Comparison of ENCODE assay signal across 8 cellular contexts in genomic region chr10:90148121-90148855, GRCh38.
A peak's percentile ranks its signal among the peaks of the same experiment; 100 is the strongest.
DNase-seq lines count a peak whose midpoint lies in the region; TF ChIP-seq lines count a peak whose summit lies in the region.

No MANE protein-coding gene starts in this region.

- peaks cover 2% of the 10 kb centered on the region for H3K27me3 Mint-ChIP-seq in neural crest cell (ENCODE audit: low read depth)

- no peak for TF ChIP-seq POLR2A in NB4 (IDR thresholded peaks at IDR 0.05; ENCODE audit: extremely low read depth, insufficient read length)

- H3K27ac Mint-ChIP-seq in neural crest cell (ENCODE audit: unreplicated experiment), result no peak overlapping the region

- no peaks in the 10 kb centered on the region for H3K36me3 Mint-ChIP-seq in neural crest cell (ENCODE audit: low read depth)

- in situ Hi-C loops in T47D (cut with HindIII; ENCODE audit: low pct_unique_long_range_greater_than_20kb, low sequenced_read_pairs), result no loop called here

- H3K9me3 Mint-ChIP-seq in neural crest cell, result no peaks in the 10 kb centered on the region

- peak; percentile 45; the same call in 2 of the 3 replicates for TF ChIP-seq CTCF in GM12872 (IDR thresholded peaks at IDR 0.05; ENCODE audit: insufficient read depth, low read depth, low read length)
- peak; percentile 56 for TF ChIP-seq CTCF in NB4 (IDR thresholded peaks at IDR 0.05; ENCODE audit: low read depth, low read length)
- TF ChIP-seq CTCF in neural crest cell (conservative IDR thresholded peaks at IDR 0.05), result peak; percentile 64

- H3K4me1 Mint-ChIP-seq in neural crest cell, result no peaks in the 10 kb centered on the region

- DNase-seq in NB4 (ENCODE audit: low read depth) (peak; percentile 28), T47D (ENCODE audit: low read depth in 1 of 2, low spot score in 1 of 2) (peak; percentile 15 to 48), neural crest cell (ENCODE audit: low read depth, low spot score) (no peak), germinal center (ENCODE audit: low spot score) (no peak), SIG-M5 (lab: John Stamatoyannopoulos, UW) (no peak), nucleus accumbens (lab: John Stamatoyannopoulos, UW) (no peak)
- no peak for DNase-seq in activated effector memory CD4-positive, alpha-beta T cell treated with anti-CD3 and anti-CD28 coated beads, Interleukin-2, amount 50 U/mL, for 16 hours

- no peak overlapping the region for H3K4me3 Mint-ChIP-seq in neural crest cell

- H3K4me3 ChIP-seq in NB4 (ENCODE audit: low read depth, low read length), result no peak overlapping the region

Comparison
In these comparisons a context has a peak if more than half of its experiments do, and no peak if none do; other contexts are left out.
1. DNase-seq: peak in NB4 (single experiment) and T47D (2 of 2); none in neural crest cell (single experiment), germinal center (single experiment), SIG-M5 (single experiment), nucleus accumbens (0 of 56) and activated effector memory CD4-positive, alpha-beta T cell treated with anti-CD3 and anti-CD28 coated beads, Interleukin-2, amount 50 U/mL, for 16 hours (single experiment).
2. Peak in every context shown above with its lines, with median percentiles within 50 percentile points of each other: CTCF ChIP-seq.